Comparison of ENCODE assay signal across 8 cellular contexts in genomic region chr6:160519603-160520042, GRCh38.
DNase-seq lines count a peak whose midpoint lies in the region; ATAC-seq and TF ChIP-seq lines count a peak whose summit lies in the region.

No MANE protein-coding gene starts in this region.

- H3K9me3 ChIP-seq in muscle layer of colon (ENCODE audit: low read length): no peaks in the 10 kb centered on the region

- no peaks in the 10 kb centered on the region for H3F3A ChIP-seq in GM23338 (replicated peaks; ENCODE audit: low read depth)

- peak overlapping the region; percentile 84 for H3K27ac Mint-ChIP-seq in GM23338

- no peaks in the 10 kb centered on the region for H4K20me1 ChIP-seq in GM23338 (replicated peaks; ENCODE audit: insufficient read depth)

- TF ChIP-seq CTCF in GM23338 (conservative IDR thresholded peaks at IDR 0.05; ENCODE audit: low read depth in 2 of 2) (peak in 1 of 2 experiments; percentile 98; a peak in 3 of 4 replicates), choroid plexus epithelial cell (conservative IDR thresholded peaks at IDR 0.05; ENCODE audit: low read depth, low read length) (peak; percentile 98)

- H3K4me2 ChIP-seq in GM23338: peak overlapping the region; percentile 76

- H3K27me3 ChIP-seq in GM23338 (ENCODE audit: insufficient read depth): peaks cover 9% of the 10 kb centered on the region; the same call in 1 of the 2 replicates
- H3K27me3 ChIP-seq in muscle layer of colon (ENCODE audit: control insufficient read depth in 1 of 2, insufficient read depth in 2 of 2, low read length in 2 of 2): no peaks in the 10 kb centered on the region

- H3K27me3 Mint-ChIP-seq in GM23338 (ENCODE audit: insufficient read depth, low read depth, poor library complexity): peaks cover 5% of the 10 kb centered on the region

- H3K4me1 ChIP-seq in GM23338 (ENCODE audit: insufficient read depth) (no peaks in the 10 kb centered on the region; the same call in 1 of the 2 replicates), muscle layer of colon (ENCODE audit: insufficient read depth, low read length) (peaks cover 5% of the 10 kb centered on the region)

- peak overlapping the region; percentile 58 for H3K4me3 ChIP-seq in GM23338
- H3K4me3 ChIP-seq in choroid plexus epithelial cell (ENCODE audit: low read depth, low read length): peak overlapping the region; percentile 69
- peak overlapping the region; percentile 83 to 91 for H3K4me3 ChIP-seq in muscle layer of colon (ENCODE audit: low read depth in 1 of 2, low read length in 2 of 2)

- H3K79me2 ChIP-seq in GM23338 (replicated peaks; ENCODE audit: insufficient read depth): no peaks in the 10 kb centered on the region

- H3K9me3 Mint-ChIP-seq in GM23338: peaks cover 4% of the 10 kb centered on the region; the same call in 2 of the 3 replicates

- H3K27ac ChIP-seq in GM23338 (ENCODE audit: low read depth) (no peak overlapping the region), muscle layer of colon (ENCODE audit: low read depth, low read length) (peak overlapping the region; percentile 63)

- no peaks in the 10 kb centered on the region for H3K36me3 Mint-ChIP-seq in GM23338 (ENCODE audit: low read depth)

- peak; percentile 60 for DNase-seq in SKM-1 treated with dmso at 0.1 percent for 144 hours (lab: John Stamatoyannopoulos, UW; ENCODE audit: unreplicated experiment)
- DNase-seq in SKM-1 (lab: John Stamatoyannopoulos, UW; ENCODE audit: unreplicated experiment): no peak
- DNase-seq in GM23338 (ENCODE audit: low spot score): peak; percentile 72
- peak; percentile 4 for DNase-seq in M059J (ENCODE audit: low read depth)
- peak; percentile 61 for DNase-seq in choroid plexus epithelial cell (ENCODE audit: low read depth)
- DNase-seq in central memory CD4-positive, alpha-beta T cell: no peak
- no peak for DNase-seq in ecto neural progenitor cell (ENCODE audit: low spot score)

- H3K9me2 ChIP-seq in GM23338 (ENCODE audit: insufficient read depth): 0 out of 2 replicates have a peak, but pooled peaks cover 3% of the 10 kb centered on the region

- H2AFZ ChIP-seq in GM23338: peak overlapping the region; percentile 90; the same call in 1 of the 2 replicates

- no peak overlapping the region for H3K9ac ChIP-seq in muscle layer of colon (ENCODE audit: low read length)

- H3K36me3 ChIP-seq in GM23338 (ENCODE audit: insufficient read depth) (no peaks in the 10 kb centered on the region), muscle layer of colon (ENCODE audit: insufficient read depth, low read length) (no peaks in the 10 kb centered on the region)

- peak overlapping the region; percentile 91 for H3K4me3 Mint-ChIP-seq in GM23338

- peaks cover 14% of the 10 kb centered on the region for H3K4me1 Mint-ChIP-seq in GM23338

- peak; percentile 86 for ATAC-seq in GM23338

TF ChIP-seq in GM23338, 12 proteins besides CTCF, POLR2A, EP300 and RAD21:
- TF ChIP-seq EZH2phosphoT487 (IDR thresholded peaks at IDR 0.05; ENCODE audit: unreplicated experiment): no peak
- TF ChIP-seq JUNB (IDR thresholded peaks at IDR 0.05; ENCODE audit: unreplicated experiment): no peak
- no peak for TF ChIP-seq STAT1 (IDR thresholded peaks at IDR 0.05; ENCODE audit: unreplicated experiment)
- TF ChIP-seq, protein P1, sequence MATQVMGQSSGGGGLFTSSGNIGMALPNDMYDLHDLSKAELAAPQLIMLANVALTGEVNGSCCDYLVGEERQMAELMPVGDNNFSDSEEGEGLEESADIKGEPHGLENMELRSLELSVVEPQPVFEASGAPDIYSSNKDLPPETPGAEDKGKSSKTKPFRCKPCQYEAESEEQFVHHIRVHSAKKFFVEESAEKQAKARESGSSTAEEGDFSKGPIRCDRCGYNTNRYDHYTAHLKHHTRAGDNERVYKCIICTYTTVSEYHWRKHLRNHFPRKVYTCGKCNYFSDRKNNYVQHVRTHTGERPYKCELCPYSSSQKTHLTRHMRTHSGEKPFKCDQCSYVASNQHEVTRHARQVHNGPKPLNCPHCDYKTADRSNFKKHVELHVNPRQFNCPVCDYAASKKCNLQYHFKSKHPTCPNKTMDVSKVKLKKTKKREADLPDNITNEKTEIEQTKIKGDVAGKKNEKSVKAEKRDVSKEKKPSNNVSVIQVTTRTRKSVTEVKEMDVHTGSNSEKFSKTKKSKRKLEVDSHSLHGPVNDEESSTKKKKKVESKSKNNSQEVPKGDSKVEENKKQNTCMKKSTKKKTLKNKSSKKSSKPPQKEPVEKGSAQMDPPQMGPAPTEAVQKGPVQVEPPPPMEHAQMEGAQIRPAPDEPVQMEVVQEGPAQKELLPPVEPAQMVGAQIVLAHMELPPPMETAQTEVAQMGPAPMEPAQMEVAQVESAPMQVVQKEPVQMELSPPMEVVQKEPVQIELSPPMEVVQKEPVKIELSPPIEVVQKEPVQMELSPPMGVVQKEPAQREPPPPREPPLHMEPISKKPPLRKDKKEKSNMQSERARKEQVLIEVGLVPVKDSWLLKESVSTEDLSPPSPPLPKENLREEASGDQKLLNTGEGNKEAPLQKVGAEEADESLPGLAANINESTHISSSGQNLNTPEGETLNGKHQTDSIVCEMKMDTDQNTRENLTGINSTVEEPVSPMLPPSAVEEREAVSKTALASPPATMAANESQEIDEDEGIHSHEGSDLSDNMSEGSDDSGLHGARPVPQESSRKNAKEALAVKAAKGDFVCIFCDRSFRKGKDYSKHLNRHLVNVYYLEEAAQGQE (IDR thresholded peaks at IDR 0.05; ENCODE audit: unreplicated experiment): no peak
- TF ChIP-seq ETS1 (IDR thresholded peaks at IDR 0.05): no peak
- TF ChIP-seq NANOG (IDR thresholded peaks at IDR 0.05; ENCODE audit: borderline replicate concordance): no peak
- no peak for TF ChIP-seq CREB1 (CRISPR knock-in tag; IDR thresholded peaks at IDR 0.05; ENCODE audit: low read depth)

Comparison
In these comparisons a context has a peak if more than half of its experiments do, and no peak if none do; other contexts are left out.
1. DNase-seq: peak in SKM-1 treated with dmso at 0.1 percent for 144 hours (single experiment), GM23338 (single experiment), M059J (single experiment) and choroid plexus epithelial cell (single experiment); none in SKM-1 (single experiment), central memory CD4-positive, alpha-beta T cell (single experiment) and ecto neural progenitor cell (single experiment).
2. Peak in every context shown above with its lines, with median percentiles within 50 percentile points of each other: H3K4me3 ChIP-seq.